ENCODE assay signal across 19 cellular contexts in genomic region chr19:29384676-29385075, GRCh38.
"Had no signal": no experiment of that assay in that cellular context is flagged by ENCODE, and none has a peak within 500 bp of the region (broad histone marks: within the 10 kb centered on the region; RNA-seq: fewer than 3 reads in every experiment).

No MANE protein-coding gene starts in this region.

- FAIRE-seq: frontal cortex, keratinocyte, pancreas, TTC549, urothelium cell line had no signal

- DNase-seq: activated CD4-positive, alpha-beta memory T cell treated with anti-CD3 and anti-CD28 coated beads for 36 hours; activated CD4-positive, alpha-beta T cell treated with anti-CD3 and anti-CD28 coated beads for 36 hours; activated naive CD4-positive, alpha-beta T cell; activated naive CD8-positive, alpha-beta T cell treated with anti-CD3 and anti-CD28 coated beads for 36 hours; activated T-cell treated with anti-CD3 and anti-CD28 coated beads for 4 hours; body of pancreas; central memory CD4-positive, alpha-beta T cell; midbrain; pancreas; stimulated activated CD8-positive, alpha-beta memory T cell treated with anti-CD3 and anti-CD28 coated beads, Interleukin-4, amount 100 ng/mL, for 48 hours; stimulated activated naive CD4-positive, alpha-beta T cell treated with Interleukin-2 at 50 U/mL for 16 hours had no signal

- H3K4me3 Mint-ChIP-seq: activated CD4-positive, alpha-beta memory T cell treated with anti-CD3 and anti-CD28 coated beads for 36 hours; activated CD4-positive, alpha-beta T cell treated with anti-CD3 and anti-CD28 coated beads for 36 hours; activated naive CD8-positive, alpha-beta T cell treated with anti-CD3 and anti-CD28 coated beads for 36 hours; activated T-helper 1 cell treated with anti-CD3 and anti-CD28 coated beads, Interleukin-12 subunit alpha, Interleukin-12 subunit beta, Interleukin-2, Interleukin-4 antibody, amounts not matched to agents 30 ng/mL and 10 ng/mL and 1 ng/mL, durations not matched to agents 14 hours and 24 hours and 36 hours had no signal

- H3K36me3 Mint-ChIP-seq: activated CD4-positive, alpha-beta memory T cell treated with anti-CD3 and anti-CD28 coated beads for 36 hours; activated naive CD8-positive, alpha-beta T cell treated with anti-CD3 and anti-CD28 coated beads for 36 hours had no signal

- H3K9me3 ChIP-seq: pancreas, tibial artery had no signal

- H3K27ac Mint-ChIP-seq: activated CD4-positive, alpha-beta memory T cell treated with anti-CD3 and anti-CD28 coated beads for 36 hours; activated CD4-positive, alpha-beta T cell treated with anti-CD3 and anti-CD28 coated beads for 36 hours; activated naive CD8-positive, alpha-beta T cell treated with anti-CD3 and anti-CD28 coated beads for 36 hours; activated T-helper 1 cell treated with anti-CD3 and anti-CD28 coated beads, Interleukin-12 subunit alpha, Interleukin-12 subunit beta, Interleukin-2, Interleukin-4 antibody, amounts not matched to agents 30 ng/mL and 10 ng/mL and 1 ng/mL, durations not matched to agents 14 hours and 24 hours and 36 hours had no signal

- ATAC-seq: activated CD4-positive, alpha-beta T cell treated with anti-CD3 and anti-CD28 coated beads for 36 hours; body of pancreas; left lobe of liver; pancreas had no signal

- H3K4me1 ChIP-seq: body of pancreas, pancreas, tibial artery had no signal

- H3K27ac ChIP-seq: body of pancreas, coronary artery, pancreas, tibial artery had no signal

- H3K9me3 Mint-ChIP-seq: activated naive CD8-positive, alpha-beta T cell treated with anti-CD3 and anti-CD28 coated beads for 36 hours had no signal

- H3K4me1 Mint-ChIP-seq: activated CD4-positive, alpha-beta T cell treated with anti-CD3 and anti-CD28 coated beads for 36 hours had no signal

- H3K4me3 ChIP-seq: body of pancreas, coronary artery, pancreas, tibial artery had no signal

- H3K27me3 ChIP-seq: body of pancreas, pancreas had no signal

- H3K36me3 ChIP-seq: pancreas, tibial artery had no signal
